ENCODE assay signal across 1 cellular context in the genomic region with DNA sequence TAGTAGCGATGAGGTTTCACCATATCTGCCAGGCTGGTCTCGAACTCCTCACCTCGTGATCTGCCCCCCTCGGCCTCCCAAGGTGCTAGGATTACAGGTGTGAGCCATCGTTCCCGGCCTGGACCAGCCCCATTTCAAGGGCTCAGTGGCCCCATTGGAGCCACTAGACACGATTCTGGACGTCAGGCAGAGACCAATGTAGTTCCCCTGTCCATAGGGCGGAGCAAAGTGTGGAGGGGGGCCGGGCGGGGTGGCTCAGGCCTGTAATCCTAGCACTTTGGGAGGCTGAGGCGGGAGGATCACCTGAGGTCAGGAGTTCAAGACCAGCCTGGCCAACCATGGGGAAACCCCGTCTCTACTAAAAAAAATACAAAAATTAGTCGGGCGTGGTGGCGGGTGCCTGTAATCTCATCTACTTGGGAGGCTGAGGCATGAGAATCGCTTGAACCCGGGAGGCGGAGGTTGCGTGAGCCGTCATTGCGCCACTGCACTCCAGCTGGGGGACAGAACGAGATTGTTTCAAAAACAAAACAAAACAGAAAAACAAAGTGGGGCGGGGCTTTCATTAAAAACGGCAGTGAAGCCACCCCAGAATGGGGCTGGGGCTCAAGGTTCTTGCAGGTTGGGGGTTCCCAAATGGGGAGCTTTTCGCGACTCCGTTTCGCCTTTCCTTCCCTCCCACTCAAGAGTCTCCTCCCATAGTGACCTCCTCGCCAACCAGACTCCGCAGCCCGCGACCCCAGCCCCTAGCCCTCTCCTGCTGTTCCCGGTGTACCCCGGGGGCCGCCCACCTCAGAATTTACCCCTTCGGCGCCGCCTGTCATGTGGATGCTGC.
A peak's percentile ranks its signal among the peaks of the same experiment; 100 is the strongest.
TF ChIP-seq lines count a peak whose summit lies in the region.

No MANE protein-coding gene starts in this region.

TF ChIP-seq in K562, 482 proteins besides CTCF, POLR2A, EP300 and RAD21 (continued from another document and continues in another):
- TF ChIP-seq, protein P1, sequence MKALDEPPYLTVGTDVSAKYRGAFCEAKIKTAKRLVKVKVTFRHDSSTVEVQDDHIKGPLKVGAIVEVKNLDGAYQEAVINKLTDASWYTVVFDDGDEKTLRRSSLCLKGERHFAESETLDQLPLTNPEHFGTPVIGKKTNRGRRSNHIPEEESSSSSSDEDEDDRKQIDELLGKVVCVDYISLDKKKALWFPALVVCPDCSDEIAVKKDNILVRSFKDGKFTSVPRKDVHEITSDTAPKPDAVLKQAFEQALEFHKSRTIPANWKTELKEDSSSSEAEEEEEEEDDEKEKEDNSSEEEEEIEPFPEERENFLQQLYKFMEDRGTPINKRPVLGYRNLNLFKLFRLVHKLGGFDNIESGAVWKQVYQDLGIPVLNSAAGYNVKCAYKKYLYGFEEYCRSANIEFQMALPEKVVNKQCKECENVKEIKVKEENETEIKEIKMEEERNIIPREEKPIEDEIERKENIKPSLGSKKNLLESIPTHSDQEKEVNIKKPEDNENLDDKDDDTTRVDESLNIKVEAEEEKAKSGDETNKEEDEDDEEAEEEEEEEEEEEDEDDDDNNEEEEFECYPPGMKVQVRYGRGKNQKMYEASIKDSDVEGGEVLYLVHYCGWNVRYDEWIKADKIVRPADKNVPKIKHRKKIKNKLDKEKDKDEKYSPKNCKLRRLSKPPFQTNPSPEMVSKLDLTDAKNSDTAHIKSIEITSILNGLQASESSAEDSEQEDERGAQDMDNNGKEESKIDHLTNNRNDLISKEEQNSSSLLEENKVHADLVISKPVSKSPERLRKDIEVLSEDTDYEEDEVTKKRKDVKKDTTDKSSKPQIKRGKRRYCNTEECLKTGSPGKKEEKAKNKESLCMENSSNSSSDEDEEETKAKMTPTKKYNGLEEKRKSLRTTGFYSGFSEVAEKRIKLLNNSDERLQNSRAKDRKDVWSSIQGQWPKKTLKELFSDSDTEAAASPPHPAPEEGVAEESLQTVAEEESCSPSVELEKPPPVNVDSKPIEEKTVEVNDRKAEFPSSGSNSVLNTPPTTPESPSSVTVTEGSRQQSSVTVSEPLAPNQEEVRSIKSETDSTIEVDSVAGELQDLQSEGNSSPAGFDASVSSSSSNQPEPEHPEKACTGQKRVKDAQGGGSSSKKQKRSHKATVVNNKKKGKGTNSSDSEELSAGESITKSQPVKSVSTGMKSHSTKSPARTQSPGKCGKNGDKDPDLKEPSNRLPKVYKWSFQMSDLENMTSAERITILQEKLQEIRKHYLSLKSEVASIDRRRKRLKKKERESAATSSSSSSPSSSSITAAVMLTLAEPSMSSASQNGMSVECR (CRISPR knock-in tag; IDR thresholded peaks at IDR 0.05), result peak; percentile 52; the same call in 1 of the 2 replicates
- TF ChIP-seq CBX2 (IDR thresholded peaks at IDR 0.05; ENCODE audit: insufficient read depth, low read length, poor library complexity, severe bottlenecking) (no peak), RUNX1 (IDR thresholded peaks at IDR 0.05; ENCODE audit: low read depth) (no peak), KLF6 (CRISPR knock-in tag; IDR thresholded peaks at IDR 0.05; ENCODE audit: borderline replicate concordance) (no peak), ZBTB34 (CRISPR knock-in tag; IDR thresholded peaks at IDR 0.05) (no peak), GTF2B (IDR thresholded peaks at IDR 0.05; ENCODE audit: extremely low read depth, insufficient read length) (no peak), MXD1 (CRISPR knock-in tag; IDR thresholded peaks at IDR 0.05; ENCODE audit: borderline replicate concordance, poor library complexity, severe bottlenecking) (no peak), TBP (optimal IDR thresholded peaks at IDR 0.05; ENCODE audit: low read depth, low read length) (no peak), ZNF512 (tag; IDR thresholded peaks at IDR 0.05) (no peak), SMAD2 (IDR thresholded peaks at IDR 0.05; ENCODE audit: low read depth, low read length) (no peak), RNF219 (CRISPR knock-in tag; IDR thresholded peaks at IDR 0.05) (no peak), FOXK1 (CRISPR knock-in tag; IDR thresholded peaks at IDR 0.05; ENCODE audit: borderline replicate concordance) (0 out of 2 replicates have a peak, but pooled peaks have one; percentile 17), IFI16 (CRISPR knock-in tag; IDR thresholded peaks at IDR 0.05) (no peak), EZH2 (IDR thresholded peaks at IDR 0.05; ENCODE audit: borderline replicate concordance, low read depth, low read length) (no peak), NR4A1 (CRISPR knock-in tag; IDR thresholded peaks at IDR 0.05) (no peak), NR4A1 (tag; IDR thresholded peaks at IDR 0.05) (no peak), MAFK (IDR thresholded peaks at IDR 0.05; ENCODE audit: low read length) (no peak), WHSC1 (IDR thresholded peaks at IDR 0.05; ENCODE audit: low read length) (no peak), NFXL1 (CRISPR knock-in tag; IDR thresholded peaks at IDR 0.05) (no peak), ZFX (CRISPR knock-in tag; IDR thresholded peaks at IDR 0.05) (no peak), HDAC6 (IDR thresholded peaks at IDR 0.05; ENCODE audit: low read depth, low read length) (no peak), CCNT2 (IDR thresholded peaks at IDR 0.05; ENCODE audit: borderline replicate concordance, extremely low read depth, insufficient read length, low read depth, low read length) (no peak), ZNF76 (CRISPR knock-in tag; IDR thresholded peaks at IDR 0.05; ENCODE audit: borderline replicate concordance) (no peak), HNRNPH1 (optimal IDR thresholded peaks at IDR 0.05; ENCODE audit: low read depth, low read length) (no peak), GATA2 (CRISPR knock-in tag; IDR thresholded peaks at IDR 0.05) (no peak), ELF2 (CRISPR knock-in tag; IDR thresholded peaks at IDR 0.05) (no peak), ZNF282 (CRISPR knock-in tag; IDR thresholded peaks at IDR 0.05) (no peak), HLTF (IDR thresholded peaks at IDR 0.05) (no peak), MBD2 (IDR thresholded peaks at IDR 0.05; ENCODE audit: borderline replicate concordance, low read depth) (no peak), ZNF224 (CRISPR knock-in tag; IDR thresholded peaks at IDR 0.05) (no peak), DPF2 (IDR thresholded peaks at IDR 0.05) (peak; percentile 65), NCOR1 (IDR thresholded peaks at IDR 0.05) (no peak; the same call in 1 of the 2 replicates), TEAD1 (CRISPR knock-in tag; IDR thresholded peaks at IDR 0.05) (no peak), HMBOX1 (IDR thresholded peaks at IDR 0.05) (no peak), ZNF766 (CRISPR knock-in tag; conservative IDR thresholded peaks at IDR 0.05) (no peak), ZKSCAN1 (IDR thresholded peaks at IDR 0.05; ENCODE audit: low read depth, low read length) (no peak), SP1 (CRISPR knock-in tag; IDR thresholded peaks at IDR 0.05) (no peak), GTF2F1 (IDR thresholded peaks at IDR 0.05; ENCODE audit: low read depth, low read length) (no peak), RFX1 (IDR thresholded peaks at IDR 0.05) (no peak), STAG1 (CRISPR knock-in tag; IDR thresholded peaks at IDR 0.05; ENCODE audit: borderline replicate concordance) (no peak)
- TF ChIP-seq, protein P2, sequence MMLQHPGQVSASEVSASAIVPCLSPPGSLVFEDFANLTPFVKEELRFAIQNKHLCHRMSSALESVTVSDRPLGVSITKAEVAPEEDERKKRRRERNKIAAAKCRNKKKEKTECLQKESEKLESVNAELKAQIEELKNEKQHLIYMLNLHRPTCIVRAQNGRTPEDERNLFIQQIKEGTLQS (IDR thresholded peaks at IDR 0.05), result peak; percentile 36; the same call in 1 of the 2 replicates
- TF ChIP-seq, protein P2 (CRISPR knock-in tag; conservative IDR thresholded peaks at IDR 0.05), result 0 out of 2 replicates have a peak, but pooled peaks have one; percentile 31
- TF ChIP-seq, protein P3, sequence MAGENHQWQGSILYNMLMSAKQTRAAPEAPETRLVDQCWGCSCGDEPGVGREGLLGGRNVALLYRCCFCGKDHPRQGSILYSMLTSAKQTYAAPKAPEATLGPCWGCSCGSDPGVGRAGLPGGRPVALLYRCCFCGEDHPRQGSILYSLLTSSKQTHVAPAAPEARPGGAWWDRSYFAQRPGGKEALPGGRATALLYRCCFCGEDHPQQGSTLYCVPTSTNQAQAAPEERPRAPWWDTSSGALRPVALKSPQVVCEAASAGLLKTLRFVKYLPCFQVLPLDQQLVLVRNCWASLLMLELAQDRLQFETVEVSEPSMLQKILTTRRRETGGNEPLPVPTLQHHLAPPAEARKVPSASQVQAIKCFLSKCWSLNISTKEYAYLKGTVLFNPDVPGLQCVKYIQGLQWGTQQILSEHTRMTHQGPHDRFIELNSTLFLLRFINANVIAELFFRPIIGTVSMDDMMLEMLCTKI (IDR thresholded peaks at IDR 0.05; ENCODE audit: partially characterized antibody), result no peak
- TF ChIP-seq, protein P4, sequence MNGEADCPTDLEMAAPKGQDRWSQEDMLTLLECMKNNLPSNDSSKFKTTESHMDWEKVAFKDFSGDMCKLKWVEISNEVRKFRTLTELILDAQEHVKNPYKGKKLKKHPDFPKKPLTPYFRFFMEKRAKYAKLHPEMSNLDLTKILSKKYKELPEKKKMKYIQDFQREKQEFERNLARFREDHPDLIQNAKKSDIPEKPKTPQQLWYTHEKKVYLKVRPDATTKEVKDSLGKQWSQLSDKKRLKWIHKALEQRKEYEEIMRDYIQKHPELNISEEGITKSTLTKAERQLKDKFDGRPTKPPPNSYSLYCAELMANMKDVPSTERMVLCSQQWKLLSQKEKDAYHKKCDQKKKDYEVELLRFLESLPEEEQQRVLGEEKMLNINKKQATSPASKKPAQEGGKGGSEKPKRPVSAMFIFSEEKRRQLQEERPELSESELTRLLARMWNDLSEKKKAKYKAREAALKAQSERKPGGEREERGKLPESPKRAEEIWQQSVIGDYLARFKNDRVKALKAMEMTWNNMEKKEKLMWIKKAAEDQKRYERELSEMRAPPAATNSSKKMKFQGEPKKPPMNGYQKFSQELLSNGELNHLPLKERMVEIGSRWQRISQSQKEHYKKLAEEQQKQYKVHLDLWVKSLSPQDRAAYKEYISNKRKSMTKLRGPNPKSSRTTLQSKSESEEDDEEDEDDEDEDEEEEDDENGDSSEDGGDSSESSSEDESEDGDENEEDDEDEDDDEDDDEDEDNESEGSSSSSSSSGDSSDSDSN (IDR thresholded peaks at IDR 0.05; ENCODE audit: borderline replicate concordance in 1 of 2, low read depth in 2 of 2, low read length in 2 of 2), result no peak
